Comparison of ENCODE assay signal across 10 cellular contexts in genomic region chr2:147689510-147689909, GRCh38.
A peak's percentile ranks its signal among the peaks of the same experiment; 100 is the strongest.
DNase-seq lines count a peak whose midpoint lies in the region; ATAC-seq and TF ChIP-seq lines count a peak whose summit lies in the region.
"Had no signal": no experiment of that assay in that cellular context is flagged by ENCODE, and none has a peak within 500 bp of the region (broad histone marks: within the 10 kb centered on the region; RNA-seq: fewer than 3 reads in every experiment).

No MANE protein-coding gene starts in this region.

- H3K9me3 ChIP-seq in heart right ventricle: no peaks in the 10 kb centered on the region

- peak overlapping the region in 1 of 10 donors; percentile 24 for H3K27ac ChIP-seq in heart right ventricle
- H3K27ac ChIP-seq: skin epidermis had no signal

- no peak overlapping the region for H3K4me3 Mint-ChIP-seq in glutamatergic neuron (ENCODE audit: unreplicated experiment)

- H3K27me3 ChIP-seq in heart right ventricle: peaks cover 0 to 5% (median 0%) of the 10 kb centered on the region in 7 donors

- peak; percentile 100 for ATAC-seq in GM18517 (IDR thresholded peaks at IDR 0.05; ENCODE audit: unreplicated experiment)
- ATAC-seq in GM21717 (IDR thresholded peaks at IDR 0.05; ENCODE audit: unreplicated experiment): peak; percentile 100
- ATAC-seq in HG03520 (IDR thresholded peaks at IDR 0.05; ENCODE audit: unreplicated experiment): peak; percentile 99
- peak in 7 of 8 donors; percentile 37 to 71 (median 47) for ATAC-seq in heart right ventricle

- H3K9me3 Mint-ChIP-seq in glutamatergic neuron (ENCODE audit: unreplicated experiment): peaks cover 2% of the 10 kb centered on the region

- no peak for TF ChIP-seq CTCF in heart right ventricle (IDR thresholded peaks at IDR 0.05)
- TF ChIP-seq CTCF in glutamatergic neuron (IDR thresholded peaks at IDR 0.05; ENCODE audit: partially characterized antibody, unreplicated experiment): no peak

- peaks cover 5% of the 10 kb centered on the region for H3K36me3 Mint-ChIP-seq in glutamatergic neuron (ENCODE audit: unreplicated experiment)

- H3K4me1 Mint-ChIP-seq in glutamatergic neuron (ENCODE audit: low read depth, unreplicated experiment): no peaks in the 10 kb centered on the region

- H3K36me3 ChIP-seq in heart right ventricle: no peaks in the 10 kb centered on the region

- H3K4me3 ChIP-seq in heart right ventricle: no peak overlapping the region
- H3K4me3 ChIP-seq: skin epidermis had no signal

- intact Hi-C loops in heart right ventricle (cut with DNase I): no loop called here

- H3K27ac Mint-ChIP-seq in glutamatergic neuron (ENCODE audit: unreplicated experiment): no peak overlapping the region

- peaks cover 0 to 20% (median 0%) of the 10 kb centered on the region in 9 donors for H3K4me1 ChIP-seq in heart right ventricle

- peaks cover 3% of the 10 kb centered on the region for H3K27me3 Mint-ChIP-seq in glutamatergic neuron (ENCODE audit: unreplicated experiment)

- no peak for DNase-seq in heart right ventricle
- DNase-seq in activated CD4-positive, alpha-beta T cell treated with anti-CD3 and anti-CD28 coated beads, Interleukin-2, amount 50 U/mL, for 48 hours: no peak
- DNase-seq in SK-N-DZ (ENCODE audit: low spot score): no peak
- DNase-seq in glutamatergic neuron: no peak
- DNase-seq in EL: no peak
- DNase-seq: T-helper 1 cell had no signal

- WGBS in heart right ventricle, 2 donors: 70 to 85% methylated on average over 1 of the region's 1 CpG

Comparison
In these comparisons a context has a peak if more than half of its experiments do, and no peak if none do; other contexts are left out.
1. ATAC-seq: peak in every context shown above with its lines; median percentile 100 in GM18517; 100 in GM21717; 99 in HG03520; 47 in heart right ventricle.